Comparison of ENCODE assay signal across 40 cellular contexts in the genomic region with DNA sequence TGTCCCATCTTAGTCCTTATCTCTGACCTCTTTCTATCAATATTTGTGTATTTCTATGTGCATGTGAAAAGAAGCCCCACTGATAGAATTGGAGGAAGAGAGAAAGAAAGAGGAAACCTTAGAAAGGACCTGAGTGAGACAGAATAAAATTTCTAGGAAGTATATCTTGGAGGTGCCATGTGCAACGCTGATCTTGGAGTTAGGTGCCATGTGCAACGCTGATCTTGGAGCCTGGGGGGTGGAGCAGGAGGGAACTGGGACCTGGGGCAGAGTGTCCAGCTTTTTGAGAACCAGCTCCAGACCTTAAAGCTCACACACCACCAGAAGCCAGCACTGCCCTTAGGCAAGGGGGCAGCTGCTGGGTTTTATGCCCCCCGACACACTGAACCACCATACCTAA.
"Had no signal": no experiment of that assay in that cellular context is flagged by ENCODE, and none has a peak within 500 bp of the region (broad histone marks: within the 10 kb centered on the region; RNA-seq: fewer than 3 reads in every experiment).

No MANE protein-coding gene starts in this region.

- H3K27me3 Mint-ChIP-seq: activated naive CD8-positive, alpha-beta T cell; activated naive CD8-positive, alpha-beta T cell treated with anti-CD3 and anti-CD28 coated beads for 36 hours; brain had no signal

- ATAC-seq: activated naive CD4-positive, alpha-beta T cell treated with anti-CD3 and anti-CD28 coated beads, Interleukin-2, amount 50 U/mL, for 72 hours; activated naive CD8-positive, alpha-beta T cell treated with anti-CD3 and anti-CD28 coated beads, Interleukin-2, amount 50 U/mL, for 24 hours; activated T-cell treated with anti-CD3 and anti-CD28 coated beads, Interleukin-2, amount 50 U/mL, for 4 hours; activated T-cell treated with anti-CD3 and anti-CD28 coated beads, Interleukin-2, amount 50 U/mL, for 72 hours; activated T-helper 17 cell treated with anti-CD3 and anti-CD28 coated beads, Interleukin-2, amount 50 U/mL, for 72 hours; body of pancreas had no signal

- H3K4me1 ChIP-seq: adrenal gland, ascending aorta, body of pancreas, breast epithelium had no signal

- H3K4me3 Mint-ChIP-seq: activated naive CD4-positive, alpha-beta T cell treated with anti-CD3 and anti-CD28 coated beads for 36 hours; activated naive CD4-positive, alpha-beta T cell treated with anti-CD3 and anti-CD28 coated beads, Interleukin-2, amount 10 ng/mL, durations not matched to agents 7 days and 5 days; activated naive CD4-positive, alpha-beta T cell treated with anti-CD3 and anti-CD28 coated beads, Interleukin-2, amount 50 U/mL, for 24 hours; activated naive CD8-positive, alpha-beta T cell; activated naive CD8-positive, alpha-beta T cell treated with anti-CD3 and anti-CD28 coated beads for 36 hours; activated naive CD8-positive, alpha-beta T cell treated with anti-CD3 and anti-CD28 coated beads, Interleukin-2, amount 10 ng/mL, durations not matched to agents 7 days and 5 days; activated naive CD8-positive, alpha-beta T cell treated with anti-CD3 and anti-CD28 coated beads, Interleukin-2, amount 50 U/mL, for 24 hours; activated T-cell treated with anti-CD3 and anti-CD28 coated beads, Interleukin-2, amount 50 U/mL, for 24 hours; activated T-cell treated with anti-CD3 and anti-CD28 coated beads, Interleukin-2, amount 50 U/mL, for 4 hours; activated T-cell treated with anti-CD3 and anti-CD28 coated beads, Interleukin-2, amount 50 U/mL, for 72 hours; activated T-helper 1 cell treated with anti-CD3 and anti-CD28 coated beads, Interleukin-12 subunit alpha, Interleukin-12 subunit beta, Interleukin-2, Interleukin-4 antibody, amounts not matched to agents 30 ng/mL and 10 ng/mL and 1 ng/mL, durations not matched to agents 14 hours and 24 hours and 36 hours; activated T-helper 17 cell treated with anti-CD3 and anti-CD28 coated beads, Interleukin-2, amount 50 U/mL, for 72 hours; brain; central memory CD8-positive, alpha-beta T cell had no signal

- DNase-seq: activated effector memory CD4-positive, alpha-beta T cell treated with anti-CD3 and anti-CD28 coated beads, Interleukin-2, amount 50 U/mL, for 16 hours; activated effector memory CD4-positive, alpha-beta T cell treated with Interleukin-2 at 50 U/mL for 16 hours; activated gamma-delta T cell; activated gamma-delta T cell treated with Interleukin-2 at 50 U/mL for 16 hours; activated naive CD4-positive, alpha-beta T cell; activated naive CD4-positive, alpha-beta T cell treated with anti-CD3 and anti-CD28 coated beads for 36 hours; activated naive CD4-positive, alpha-beta T cell treated with anti-CD3 and anti-CD28 coated beads, Interleukin-2, amount 10 ng/mL, durations not matched to agents 7 days and 5 days; activated naive CD4-positive, alpha-beta T cell treated with anti-CD3 and anti-CD28 coated beads, Interleukin-2, amount 50 U/mL, for 16 hours; activated naive CD4-positive, alpha-beta T cell treated with Interleukin-2 at 50 U/mL for 16 hours; activated naive CD8-positive, alpha-beta T cell treated with anti-CD3 and anti-CD28 coated beads for 36 hours; activated naive CD8-positive, alpha-beta T cell treated with anti-CD3 and anti-CD28 coated beads, Interleukin-2, amount 10 ng/mL, durations not matched to agents 7 days and 5 days; activated naive CD8-positive, alpha-beta T cell treated with anti-CD3 and anti-CD28 coated beads, Interleukin-2, amount 50 U/mL, for 24 hours; activated T-cell treated with anti-CD3 and anti-CD28 coated beads, Interleukin-2, amount 50 U/mL, for 1 hour; activated T-cell treated with anti-CD3 and anti-CD28 coated beads, Interleukin-2, amount 50 U/mL, for 24 hours; activated T-cell treated with anti-CD3 and anti-CD28 coated beads, Interleukin-2, amount 50 U/mL, for 4 hours; activated T-cell treated with anti-CD3 and anti-CD28 coated beads, Interleukin-2, amount 50 U/mL, for 48 hours; activated T-cell treated with anti-CD3 and anti-CD28 coated beads, Interleukin-2, amount 50 U/mL, for 72 hours; adrenal gland; amniotic stem cell; amygdala; anterior cingulate cortex; aorta; body of pancreas; brain microvascular endothelial cell; caudate nucleus; central memory CD4-positive, alpha-beta T cell; cerebellar nuclear complex had no signal

- H3K4me1 Mint-ChIP-seq: activated naive CD4-positive, alpha-beta T cell treated with anti-CD3 and anti-CD28 coated beads, Interleukin-2, amount 10 ng/mL, durations not matched to agents 7 days and 5 days; activated naive CD8-positive, alpha-beta T cell treated with anti-CD3 and anti-CD28 coated beads, Interleukin-2, amount 10 ng/mL, durations not matched to agents 7 days and 5 days; activated T-helper 17 cell treated with anti-CD3 and anti-CD28 coated beads, Interleukin-2, amount 50 U/mL, for 72 hours; brain had no signal

- H3K9me3 Mint-ChIP-seq: activated naive CD4-positive, alpha-beta T cell treated with anti-CD3 and anti-CD28 coated beads for 36 hours; activated naive CD4-positive, alpha-beta T cell treated with anti-CD3 and anti-CD28 coated beads, Interleukin-2, amount 10 ng/mL, durations not matched to agents 7 days and 5 days; activated naive CD4-positive, alpha-beta T cell treated with anti-CD3 and anti-CD28 coated beads, Interleukin-2, amount 50 U/mL, for 24 hours; activated naive CD4-positive, alpha-beta T cell treated with anti-CD3 and anti-CD28 coated beads, Interleukin-2, amount 50 U/mL, for 72 hours; activated naive CD8-positive, alpha-beta T cell treated with anti-CD3 and anti-CD28 coated beads for 36 hours; activated naive CD8-positive, alpha-beta T cell treated with anti-CD3 and anti-CD28 coated beads, Interleukin-2, amount 10 ng/mL, durations not matched to agents 7 days and 5 days; activated naive CD8-positive, alpha-beta T cell treated with anti-CD3 and anti-CD28 coated beads, Interleukin-2, amount 50 U/mL, for 24 hours; activated T-cell treated with anti-CD3 and anti-CD28 coated beads, Interleukin-2, amount 50 U/mL, for 24 hours; activated T-cell treated with anti-CD3 and anti-CD28 coated beads, Interleukin-2, amount 50 U/mL, for 4 hours; activated T-cell treated with anti-CD3 and anti-CD28 coated beads, Interleukin-2, amount 50 U/mL, for 72 hours; activated T-helper 1 cell treated with anti-CD3 and anti-CD28 coated beads, Interleukin-12 subunit alpha, Interleukin-12 subunit beta, Interleukin-2, Interleukin-4 antibody, amounts not matched to agents 30 ng/mL and 10 ng/mL and 1 ng/mL, durations not matched to agents 14 hours and 24 hours and 36 hours; activated T-helper 17 cell treated with anti-CD3 and anti-CD28 coated beads, Interleukin-2, amount 50 U/mL, for 72 hours; activated T-helper 2 cell treated with anti-CD3 and anti-CD28 coated beads, Interferon-gamma antibody, Interleukin-2, Interleukin-4, amounts not matched to agents 10 μg/mL and 5 μg/mL and 100 μg/mL, durations not matched to agents 14 hours and 24 hours and 36 hours; central memory CD8-positive, alpha-beta T cell had no signal

- H3K36me3 Mint-ChIP-seq: activated naive CD4-positive, alpha-beta T cell treated with anti-CD3 and anti-CD28 coated beads, Interleukin-2, amount 10 ng/mL, durations not matched to agents 7 days and 5 days; activated naive CD4-positive, alpha-beta T cell treated with anti-CD3 and anti-CD28 coated beads, Interleukin-2, amount 50 U/mL, for 24 hours; activated naive CD4-positive, alpha-beta T cell treated with anti-CD3 and anti-CD28 coated beads, Interleukin-2, amount 50 U/mL, for 72 hours; activated naive CD8-positive, alpha-beta T cell treated with anti-CD3 and anti-CD28 coated beads for 36 hours; activated naive CD8-positive, alpha-beta T cell treated with anti-CD3 and anti-CD28 coated beads, Interleukin-2, amount 10 ng/mL, durations not matched to agents 7 days and 5 days had no signal

- H3K27me3 ChIP-seq: adrenal gland, ascending aorta, body of pancreas, brain microvascular endothelial cell, breast epithelium, cardiac muscle cell had no signal

- H3K36me3 ChIP-seq: adrenal gland, ascending aorta, breast epithelium, cardiac muscle cell had no signal

- H3K9me3 ChIP-seq: adrenal gland, ascending aorta, body of pancreas, breast epithelium had no signal

- H3K27ac ChIP-seq: adrenal gland, ascending aorta, body of pancreas, brain microvascular endothelial cell, breast epithelium, cardiac muscle cell had no signal

- H3K27ac Mint-ChIP-seq: activated naive CD4-positive, alpha-beta T cell treated with anti-CD3 and anti-CD28 coated beads for 36 hours; activated naive CD4-positive, alpha-beta T cell treated with anti-CD3 and anti-CD28 coated beads, Interleukin-2, amount 10 ng/mL, durations not matched to agents 7 days and 5 days; activated naive CD4-positive, alpha-beta T cell treated with anti-CD3 and anti-CD28 coated beads, Interleukin-2, amount 50 U/mL, for 24 hours; activated naive CD8-positive, alpha-beta T cell; activated naive CD8-positive, alpha-beta T cell treated with anti-CD3 and anti-CD28 coated beads for 36 hours; activated naive CD8-positive, alpha-beta T cell treated with anti-CD3 and anti-CD28 coated beads, Interleukin-2, amount 10 ng/mL, durations not matched to agents 7 days and 5 days; activated naive CD8-positive, alpha-beta T cell treated with anti-CD3 and anti-CD28 coated beads, Interleukin-2, amount 50 U/mL, for 24 hours; activated T-cell treated with anti-CD3 and anti-CD28 coated beads, Interleukin-2, amount 50 U/mL, for 24 hours; activated T-cell treated with anti-CD3 and anti-CD28 coated beads, Interleukin-2, amount 50 U/mL, for 72 hours; activated T-helper 1 cell treated with anti-CD3 and anti-CD28 coated beads, Interleukin-12 subunit alpha, Interleukin-12 subunit beta, Interleukin-2, Interleukin-4 antibody, amounts not matched to agents 30 ng/mL and 10 ng/mL and 1 ng/mL, durations not matched to agents 14 hours and 24 hours and 36 hours; activated T-helper 17 cell treated with anti-CD3 and anti-CD28 coated beads, Interleukin-2, amount 50 U/mL, for 72 hours; activated T-helper 2 cell treated with anti-CD3 and anti-CD28 coated beads, Interferon-gamma antibody, Interleukin-2, Interleukin-4, amounts not matched to agents 10 μg/mL and 5 μg/mL and 100 μg/mL, durations not matched to agents 14 hours and 24 hours and 36 hours; brain had no signal

- H3K4me3 ChIP-seq: adrenal gland, ascending aorta, body of pancreas, breast epithelium, cardiac muscle cell had no signal

- FAIRE-seq: astrocyte, bronchial epithelial cell had no signal
